ENCODE assay signal across 12 cellular contexts in genomic region chr22:43293259-43293658, GRCh38. TPM values are rescaled to one million over a fixed set of nuclear protein-coding genes. Genes with fewer than 3 reads are reported as not detected.
DNase-seq lines count a peak whose midpoint lies in the region; ATAC-seq and TF ChIP-seq lines count a peak whose summit lies in the region.
"Had no signal": no experiment of that assay in that cellular context is flagged by ENCODE, and none has a peak within 500 bp of the region (broad histone marks: within the 10 kb centered on the region; RNA-seq: fewer than 3 reads in every experiment).

No MANE protein-coding gene starts in this region.

- no peak overlapping the region for H2AFZ ChIP-seq in mesenchymal stem cell (ENCODE audit: low read depth, low read length)

- H3K23ac ChIP-seq in mesenchymal stem cell (ENCODE audit: low read length in 2 of 2) = no peak overlapping the region

- no peak overlapping the region for H2BK5ac ChIP-seq in mesenchymal stem cell (ENCODE audit: low read depth, low read length, poor library complexity, severe bottlenecking)

- H3K27ac ChIP-seq in angular gyrus (ENCODE audit: low read depth, low read length) (peak overlapping the region; percentile 8), mesenchymal stem cell (ENCODE audit: low read length, poor library complexity, severe bottlenecking) (no peak overlapping the region), vagina (peak overlapping the region; percentile 26), right atrium auricular region (no peak overlapping the region)

- H3K79me1 ChIP-seq in mesenchymal stem cell (replicated peaks; ENCODE audit: low read length, poor library complexity, severe bottlenecking) = no peaks in the 10 kb centered on the region

- H3K4me1 ChIP-seq in mesenchymal stem cell (ENCODE audit: control insufficient read depth, insufficient read depth, low read depth, low read length) = peaks cover 15% of the 10 kb centered on the region
- H3K4me1 ChIP-seq in vagina = peaks cover 71% of the 10 kb centered on the region
- H3K4me1 ChIP-seq in right atrium auricular region = peaks cover 0 to 22% of the 10 kb centered on the region in 2 donors

- H3K4me3 ChIP-seq in mesenchymal stem cell (ENCODE audit: insufficient read depth in 1 of 2, low read depth in 1 of 2, low read length in 2 of 2) (no peak overlapping the region), vagina (no peak overlapping the region), right atrium auricular region (no peak overlapping the region)

- peak; percentile 10 for DNase-seq in NCI-H345 (lab: John Stamatoyannopoulos, UW)
- DNase-seq in NCI-H345 treated with DMSO at 0.1 percent for 48 hours (lab: John Stamatoyannopoulos, UW; ENCODE audit: unreplicated experiment) = no peak
- DNase-seq in mesenchymal stem cell = no peak
- no peak for DNase-seq in vagina (ENCODE audit: extremely low spot score in 2 of 2)
- no peak for DNase-seq in activated CD4-positive, alpha-beta T cell treated with anti-CD3 and anti-CD28 coated beads, Interleukin-2, amount 50 U/mL, for 4 hours
- DNase-seq in right atrium auricular region (ENCODE audit: low spot score) = no peak
- DNase-seq: activated CD4-positive, alpha-beta memory T cell treated with anti-CD3 and anti-CD28 coated beads for 36 hours; activated effector memory CD4-positive, alpha-beta T cell treated with anti-CD3 and anti-CD28 coated beads, Interleukin-2, amount 50 U/mL, for 16 hours; T-helper 17 cell had no signal

- H2BK15ac ChIP-seq in mesenchymal stem cell (ENCODE audit: low read depth, poor library complexity, severe bottlenecking) = no peak overlapping the region

- no peak overlapping the region for H3K4me2 ChIP-seq in mesenchymal stem cell (ENCODE audit: low read length, poor library complexity, severe bottlenecking)

- H3K18ac ChIP-seq in mesenchymal stem cell (ENCODE audit: low read depth in 1 of 2, low read length in 2 of 2) = peak overlapping the region; percentile 63 to 93

- no peak for TF ChIP-seq CTCF in vagina (IDR thresholded peaks at IDR 0.05)
- TF ChIP-seq CTCF in right atrium auricular region (IDR thresholded peaks at IDR 0.05) = no peak

- WGBS in mesenchymal stem cell = 91% methylated on average over 17 of the region's 17 CpGs

- H3K27me3 ChIP-seq in mesenchymal stem cell (ENCODE audit: control insufficient read depth in 1 of 2, insufficient read depth in 1 of 2, low read length in 2 of 2) = peaks cover 12 to 92% of the 10 kb centered on the region in 2 experiments
- no peaks in the 10 kb centered on the region for H3K27me3 ChIP-seq in vagina
- H3K27me3 ChIP-seq in right atrium auricular region = no peaks in the 10 kb centered on the region

- peak overlapping the region; percentile 14 for H3K9ac ChIP-seq in mesenchymal stem cell (ENCODE audit: low read length)

- ATAC-seq in HG02870 (IDR thresholded peaks at IDR 0.05; ENCODE audit: unreplicated experiment) = no peak
- ATAC-seq: T-helper 17 cell had no signal

- H3K4ac ChIP-seq in mesenchymal stem cell (ENCODE audit: low read depth in 1 of 2, low read length in 2 of 2) = peak overlapping the region; percentile 72 to 92

- peak overlapping the region; percentile 72 for H4K8ac ChIP-seq in mesenchymal stem cell (ENCODE audit: low read length)

- H2AK5ac ChIP-seq in mesenchymal stem cell (ENCODE audit: low read length, severe bottlenecking) = no peak overlapping the region

- no peak for TF ChIP-seq POLR2A in vagina (IDR thresholded peaks at IDR 0.05)

- H2BK12ac ChIP-seq in mesenchymal stem cell (ENCODE audit: low read length in 2 of 2) = peak overlapping the region; percentile 88 to 96

- H4K91ac ChIP-seq in mesenchymal stem cell (ENCODE audit: low read length) = peak overlapping the region; percentile 97

- H3K9me3 ChIP-seq in mesenchymal stem cell (ENCODE audit: control insufficient read depth, low read length) (no peaks in the 10 kb centered on the region), vagina (no peaks in the 10 kb centered on the region), right atrium auricular region (no peaks in the 10 kb centered on the region)

- H3K14ac ChIP-seq in mesenchymal stem cell (ENCODE audit: low read length in 2 of 2) = peak overlapping the region in 1 of 2 experiments; percentile 50

- intact Hi-C loops in vagina (cut with DNase I) = no loop called here

- no peaks in the 10 kb centered on the region for H3K36me3 ChIP-seq in mesenchymal stem cell (ENCODE audit: control insufficient read depth in 1 of 2, insufficient read depth in 2 of 2, low read depth in 1 of 2, low read length in 2 of 2)
- no peaks in the 10 kb centered on the region for H3K36me3 ChIP-seq in vagina
- H3K36me3 ChIP-seq in right atrium auricular region = no peaks in the 10 kb centered on the region

- H2BK120ac ChIP-seq in mesenchymal stem cell (ENCODE audit: low read depth, low read length) = peak overlapping the region; percentile 35

RNA-seq across cellular contexts. Expression of gene SCUBE1, which starts 49.9 kb away (rescaled TPM):
- polyA plus RNA-seq in mesenchymal stem cell (2013, experiment 1 of 2) = 13.4 TPM
- 14.1 TPM for polyA plus RNA-seq in mesenchymal stem cell (2013, experiment 2 of 2)
- total RNA-seq in vagina (6.9 TPM), right atrium auricular region (under 1 TPM; 0.04 to 0.16 TPM)
- total RNA-seq: A172; activated CD4-positive, alpha-beta memory T cell treated with anti-CD3 and anti-CD28 coated beads for 36 hours; T-helper 17 cell had no signal

Comparison
In these comparisons a context has a peak if more than half of its experiments do, and no peak if none do; other contexts are left out.
1. H3K27ac ChIP-seq: peak in angular gyrus (single experiment) and vagina (single experiment); none in mesenchymal stem cell (single experiment) and right atrium auricular region (0 of 2).